1 cellular context compared by ENCODE assay signal in the genomic region with DNA sequence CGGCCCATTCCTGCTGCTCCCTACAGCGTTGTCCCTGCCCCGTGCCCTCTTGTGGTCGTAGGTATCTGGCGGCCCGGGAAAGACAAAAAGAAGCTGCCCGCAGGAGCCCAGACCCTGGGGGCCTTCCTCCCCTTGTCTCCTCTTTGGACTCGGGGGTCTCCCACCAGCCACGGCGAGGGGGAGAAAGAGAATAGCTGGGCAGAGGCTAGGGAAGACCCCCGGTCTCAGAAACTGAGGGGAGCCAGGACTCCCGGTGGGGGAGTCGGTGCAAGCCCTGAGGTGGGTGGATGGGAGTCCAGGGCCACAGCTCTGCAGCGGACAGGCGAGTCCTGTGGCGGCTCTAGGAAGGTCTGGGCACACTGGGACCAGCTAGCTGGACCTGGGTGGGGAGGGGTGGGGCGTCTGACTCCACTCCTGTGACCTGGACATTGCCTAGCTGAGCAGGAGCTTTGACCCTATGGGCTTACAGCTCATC.
TF ChIP-seq lines count a peak whose summit lies in the region.

No MANE protein-coding gene starts in this region.

TF ChIP-seq in GM12878, 131 proteins besides CTCF, POLR2A, EP300 and RAD21 (continued from another document):
- TF ChIP-seq, protein P1, sequence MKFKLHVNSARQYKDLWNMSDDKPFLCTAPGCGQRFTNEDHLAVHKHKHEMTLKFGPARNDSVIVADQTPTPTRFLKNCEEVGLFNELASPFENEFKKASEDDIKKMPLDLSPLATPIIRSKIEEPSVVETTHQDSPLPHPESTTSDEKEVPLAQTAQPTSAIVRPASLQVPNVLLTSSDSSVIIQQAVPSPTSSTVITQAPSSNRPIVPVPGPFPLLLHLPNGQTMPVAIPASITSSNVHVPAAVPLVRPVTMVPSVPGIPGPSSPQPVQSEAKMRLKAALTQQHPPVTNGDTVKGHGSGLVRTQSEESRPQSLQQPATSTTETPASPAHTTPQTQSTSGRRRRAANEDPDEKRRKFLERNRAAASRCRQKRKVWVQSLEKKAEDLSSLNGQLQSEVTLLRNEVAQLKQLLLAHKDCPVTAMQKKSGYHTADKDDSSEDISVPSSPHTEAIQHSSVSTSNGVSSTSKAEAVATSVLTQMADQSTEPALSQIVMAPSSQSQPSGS (IDR thresholded peaks at IDR 0.05; ENCODE audit: low read length): no peak
- TF ChIP-seq MYB (IDR thresholded peaks at IDR 0.05; ENCODE audit: borderline replicate concordance, low read depth, low read length): no peak
- no peak for TF ChIP-seq NR2C2 (IDR thresholded peaks at IDR 0.05; ENCODE audit: borderline replicate concordance, control insufficient read depth, insufficient read length, low read depth)
- TF ChIP-seq SIN3A (IDR thresholded peaks at IDR 0.05; ENCODE audit: low read depth, low read length): no peak
- TF ChIP-seq, protein P2, sequence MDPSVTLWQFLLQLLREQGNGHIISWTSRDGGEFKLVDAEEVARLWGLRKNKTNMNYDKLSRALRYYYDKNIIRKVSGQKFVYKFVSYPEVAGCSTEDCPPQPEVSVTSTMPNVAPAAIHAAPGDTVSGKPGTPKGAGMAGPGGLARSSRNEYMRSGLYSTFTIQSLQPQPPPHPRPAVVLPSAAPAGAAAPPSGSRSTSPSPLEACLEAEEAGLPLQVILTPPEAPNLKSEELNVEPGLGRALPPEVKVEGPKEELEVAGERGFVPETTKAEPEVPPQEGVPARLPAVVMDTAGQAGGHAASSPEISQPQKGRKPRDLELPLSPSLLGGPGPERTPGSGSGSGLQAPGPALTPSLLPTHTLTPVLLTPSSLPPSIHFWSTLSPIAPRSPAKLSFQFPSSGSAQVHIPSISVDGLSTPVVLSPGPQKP (IDR thresholded peaks at IDR 0.05; ENCODE audit: low read depth, low read length): no peak
- no peak; the same call in 1 of the 2 replicates for TF ChIP-seq IKZF1 (conservative IDR thresholded peaks at IDR 0.05)
- TF ChIP-seq RBBP5 (conservative IDR thresholded peaks at IDR 0.05): no peak
- no peak for TF ChIP-seq BHLHE40 (IDR thresholded peaks at IDR 0.05; ENCODE audit: borderline replicate concordance in 1 of 2, low read depth in 2 of 2, low read length in 1 of 2)
- TF ChIP-seq, protein P3, sequence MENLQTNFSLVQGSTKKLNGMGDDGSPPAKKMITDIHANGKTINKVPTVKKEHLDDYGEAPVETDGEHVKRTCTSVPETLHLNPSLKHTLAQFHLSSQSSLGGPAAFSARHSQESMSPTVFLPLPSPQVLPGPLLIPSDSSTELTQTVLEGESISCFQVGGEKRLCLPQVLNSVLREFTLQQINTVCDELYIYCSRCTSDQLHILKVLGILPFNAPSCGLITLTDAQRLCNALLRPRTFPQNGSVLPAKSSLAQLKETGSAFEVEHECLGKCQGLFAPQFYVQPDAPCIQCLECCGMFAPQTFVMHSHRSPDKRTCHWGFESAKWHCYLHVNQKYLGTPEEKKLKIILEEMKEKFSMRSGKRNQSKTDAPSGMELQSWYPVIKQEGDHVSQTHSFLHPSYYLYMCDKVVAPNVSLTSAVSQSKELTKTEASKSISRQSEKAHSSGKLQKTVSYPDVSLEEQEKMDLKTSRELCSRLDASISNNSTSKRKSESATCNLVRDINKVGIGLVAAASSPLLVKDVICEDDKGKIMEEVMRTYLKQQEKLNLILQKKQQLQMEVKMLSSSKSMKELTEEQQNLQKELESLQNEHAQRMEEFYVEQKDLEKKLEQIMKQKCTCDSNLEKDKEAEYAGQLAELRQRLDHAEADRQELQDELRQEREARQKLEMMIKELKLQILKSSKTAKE (IDR thresholded peaks at IDR 0.05; ENCODE audit: low read depth, poor library complexity, severe bottlenecking): no peak
- TF ChIP-seq, protein P4, sequence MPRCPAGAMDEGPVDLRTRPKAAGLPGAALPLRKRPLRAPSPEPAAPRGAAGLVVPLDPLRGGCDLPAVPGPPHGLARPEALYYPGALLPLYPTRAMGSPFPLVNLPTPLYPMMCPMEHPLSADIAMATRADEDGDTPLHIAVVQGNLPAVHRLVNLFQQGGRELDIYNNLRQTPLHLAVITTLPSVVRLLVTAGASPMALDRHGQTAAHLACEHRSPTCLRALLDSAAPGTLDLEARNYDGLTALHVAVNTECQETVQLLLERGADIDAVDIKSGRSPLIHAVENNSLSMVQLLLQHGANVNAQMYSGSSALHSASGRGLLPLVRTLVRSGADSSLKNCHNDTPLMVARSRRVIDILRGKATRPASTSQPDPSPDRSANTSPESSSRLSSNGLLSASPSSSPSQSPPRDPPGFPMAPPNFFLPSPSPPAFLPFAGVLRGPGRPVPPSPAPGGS (IDR thresholded peaks at IDR 0.05; ENCODE audit: borderline replicate concordance, insufficient read depth, low read depth, low read length, poor library complexity, severe bottlenecking): no peak
- TF ChIP-seq, protein P5, sequence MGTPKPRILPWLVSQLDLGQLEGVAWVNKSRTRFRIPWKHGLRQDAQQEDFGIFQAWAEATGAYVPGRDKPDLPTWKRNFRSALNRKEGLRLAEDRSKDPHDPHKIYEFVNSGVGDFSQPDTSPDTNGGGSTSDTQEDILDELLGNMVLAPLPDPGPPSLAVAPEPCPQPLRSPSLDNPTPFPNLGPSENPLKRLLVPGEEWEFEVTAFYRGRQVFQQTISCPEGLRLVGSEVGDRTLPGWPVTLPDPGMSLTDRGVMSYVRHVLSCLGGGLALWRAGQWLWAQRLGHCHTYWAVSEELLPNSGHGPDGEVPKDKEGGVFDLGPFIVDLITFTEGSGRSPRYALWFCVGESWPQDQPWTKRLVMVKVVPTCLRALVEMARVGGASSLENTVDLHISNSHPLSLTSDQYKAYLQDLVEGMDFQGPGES (IDR thresholded peaks at IDR 0.05): no peak
- TF ChIP-seq, protein P6, sequence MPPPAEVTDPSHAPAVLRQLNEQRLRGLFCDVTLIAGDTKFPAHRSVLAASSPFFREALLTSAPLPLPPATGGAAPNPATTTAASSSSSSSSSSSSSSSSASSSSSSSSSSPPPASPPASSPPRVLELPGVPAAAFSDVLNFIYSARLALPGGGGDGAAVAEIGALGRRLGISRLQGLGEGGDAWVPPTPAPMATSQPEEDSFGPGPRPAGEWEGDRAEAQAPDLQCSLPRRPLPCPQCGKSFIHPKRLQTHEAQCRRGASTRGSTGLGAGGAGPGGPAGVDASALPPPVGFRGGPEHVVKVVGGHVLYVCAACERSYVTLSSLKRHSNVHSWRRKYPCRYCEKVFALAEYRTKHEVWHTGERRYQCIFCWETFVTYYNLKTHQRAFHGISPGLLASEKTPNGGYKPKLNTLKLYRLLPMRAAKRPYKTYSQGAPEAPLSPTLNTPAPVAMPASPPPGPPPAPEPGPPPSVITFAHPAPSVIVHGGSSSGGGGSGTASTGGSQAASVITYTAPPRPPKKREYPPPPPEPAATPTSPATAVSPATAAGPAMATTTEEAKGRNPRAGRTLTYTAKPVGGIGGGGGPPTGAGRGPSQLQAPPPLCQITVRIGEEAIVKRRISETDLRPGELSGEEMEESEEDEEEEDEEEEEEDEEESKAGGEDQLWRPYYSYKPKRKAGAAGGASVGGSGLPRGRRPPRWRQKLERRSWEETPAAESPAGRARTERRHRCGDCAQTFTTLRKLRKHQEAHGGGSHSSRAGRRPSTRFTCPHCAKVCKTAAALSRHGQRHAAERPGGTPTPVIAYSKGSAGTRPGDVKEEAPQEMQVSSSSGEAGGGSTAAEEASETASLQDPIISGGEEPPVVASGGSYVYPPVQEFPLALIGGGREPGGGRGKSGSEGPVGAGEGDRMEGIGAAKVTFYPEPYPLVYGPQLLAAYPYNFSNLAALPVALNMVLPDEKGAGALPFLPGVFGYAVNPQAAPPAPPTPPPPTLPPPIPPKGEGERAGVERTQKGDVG (CRISPR knock-in tag; IDR thresholded peaks at IDR 0.05): no peak
- no peak for TF ChIP-seq CBX3 (IDR thresholded peaks at IDR 0.05; ENCODE audit: borderline replicate concordance, low read depth)
- TF ChIP-seq RB1 (IDR thresholded peaks at IDR 0.05; ENCODE audit: borderline replicate concordance): no peak
